28 cellular contexts compared by ENCODE assay signal in genomic region chr2:14681608-14682007, GRCh38. TPM values are rescaled to one million over a fixed set of nuclear protein-coding genes. Genes with fewer than 3 reads are reported as not detected.
"Had no signal": no experiment of that assay in that cellular context is flagged by ENCODE, and none has a peak within 500 bp of the region (broad histone marks: within the 10 kb centered on the region; RNA-seq: fewer than 3 reads in every experiment).

No MANE protein-coding gene starts in this region.

- DNase-seq: natural killer cell; occipital lobe; ovary; posterior cingulate gyrus; psoas muscle; right cardiac atrium; spleen; stimulated activated CD4-positive, alpha-beta T cell treated with anti-CD3 and anti-CD28 coated beads, Interleukin-12 subunit alpha, Interleukin-12 subunit beta, amount 100 ng/mL, for 4 hours; stimulated activated CD4-positive, alpha-beta T cell treated with anti-CD3 and anti-CD28 coated beads, Interleukin-1b, Interleukin-23, amount 100 ng/mL, for 48 hours; stimulated activated CD4-positive, alpha-beta T cell treated with anti-CD3 and anti-CD28 coated beads, Interleukin-4, amount 100 ng/mL, for 1 hour; stimulated activated CD4-positive, alpha-beta T cell treated with anti-CD3 and anti-CD28 coated beads, Interleukin-4, amount 100 ng/mL, for 4 hours; stimulated activated CD8-positive, alpha-beta memory T cell treated with anti-CD3 and anti-CD28 coated beads, Interleukin-4, amount 100 ng/mL, for 48 hours; stimulated activated naive CD4-positive, alpha-beta T cell; stimulated activated naive CD8-positive, alpha-beta T cell treated with anti-CD3 and anti-CD28 coated beads, Interleukin-15, amount 100 ng/mL, for 72 hours; stimulated activated naive CD8-positive, alpha-beta T cell treated with anti-CD3 and anti-CD28 coated beads, Interleukin-15, Interleukin-2, amounts not matched to agents 100 U/mL and 50 U/mL, for 24 hours; substantia nigra; testis; tibial artery; transverse colon; upper lobe of right lung; uterus had no signal

- H3K27me3 ChIP-seq: neural progenitor cell, ovary, spleen, suprapubic skin, testis, tibial artery, transverse colon, upper lobe of right lung, uterus had no signal

- H3K79me2 ChIP-seq: parathyroid adenoma had no signal

- H3K27ac ChIP-seq: neural progenitor cell, ovary, parathyroid adenoma, psoas muscle, skin epidermis, spleen, suprapubic skin, testis, tibial artery, transverse colon, upper lobe of right lung, uterus had no signal

- H3K9me3 ChIP-seq: ovary, psoas muscle, spleen, suprapubic skin, testis, tibial artery, transverse colon, upper lobe of right lung, uterus had no signal

- ATAC-seq: natural killer cell; psoas muscle; right cardiac atrium; sciatic nerve; stimulated activated memory B cell treated with anti-CD40 and anti-IgM and Interleukin-4, amounts not matched to agents 10 μg/mL and 1 μg/mL and 100 μg/mL, for 72 hours; stimulated activated naive CD8-positive, alpha-beta T cell treated with anti-CD3 and anti-CD28 coated beads, Interleukin-15, amount 100 ng/mL, for 72 hours; stimulated activated naive CD8-positive, alpha-beta T cell treated with anti-CD3 and anti-CD28 coated beads, Interleukin-15, Interleukin-2, amounts not matched to agents 100 U/mL and 50 U/mL, for 24 hours; upper lobe of right lung had no signal

- H3K4me3 ChIP-seq: neural progenitor cell, ovary, psoas muscle, skin epidermis, smooth muscle cell, spleen, suprapubic skin, testis, tibial artery, transverse colon, upper lobe of right lung, uterus had no signal

- H3K4me1 ChIP-seq: neural progenitor cell, parathyroid adenoma, psoas muscle, spleen, testis, tibial artery, transverse colon, upper lobe of right lung, uterus had no signal

- H3K36me3 ChIP-seq: neural progenitor cell, ovary, spleen, suprapubic skin, tibial artery, transverse colon, upper lobe of right lung, uterus had no signal

- H3K4me2 ChIP-seq: neural progenitor cell, smooth muscle cell had no signal

- H3K9ac ChIP-seq: neural progenitor cell, parathyroid adenoma had no signal

- H2AFZ ChIP-seq: neural progenitor cell, parathyroid adenoma had no signal

RNA-seq across cellular contexts. Expression of gene LRATD1, which starts 49.1 kb away (rescaled TPM):
- total RNA-seq: natural killer cell had no signal
